Comparison of ENCODE assay signal across 19 cellular contexts in genomic region chr12:127130506-127131100, GRCh38.
DNase-seq lines count a peak whose midpoint lies in the region; ATAC-seq, FAIRE-seq and TF ChIP-seq lines count a peak whose summit lies in the region.
"Had no signal": no experiment of that assay in that cellular context is flagged by ENCODE, and none has a peak within 500 bp of the region (broad histone marks: within the 10 kb centered on the region; RNA-seq: fewer than 3 reads in every experiment).

No MANE protein-coding gene starts in this region.

- H3K79me2 ChIP-seq in osteoblast (ENCODE audit: insufficient read depth, low read length): no peaks in the 10 kb centered on the region

- H3K4me2 ChIP-seq in A549: peak overlapping the region; percentile 72
- no peak overlapping the region for H3K4me2 ChIP-seq in osteoblast (ENCODE audit: insufficient read depth, low read length)
- H3K4me2 ChIP-seq: BLaER1 had no signal

- peaks cover 9% of the 10 kb centered on the region for H3K4me1 Mint-ChIP-seq in activated naive CD4-positive, alpha-beta T cell treated with anti-CD3 and anti-CD28 coated beads for 36 hours (ENCODE audit: low read depth)
- H3K4me1 Mint-ChIP-seq: CD4-positive, alpha-beta memory T cell had no signal

- CTCF ChIA-PET in A549 (lab: Yijun Ruan, JAX): no interaction called here
- CTCF ChIA-PET in A673 (lab: Charles Lee): no interaction called here
- CTCF ChIA-PET in activated naive CD4-positive, alpha-beta T cell treated with anti-CD3 and anti-CD28 coated beads for 36 hours (lab: Charles Lee): no interaction called here

- peak in 1 of 2 experiments; percentile 66 for DNase-seq in A549 (ENCODE audit: low read depth in 1 of 2, low spot score in 1 of 2)
- DNase-seq in MG63: peak; percentile 6
- DNase-seq in esophagus muscularis mucosa (ENCODE audit: extremely low spot score): peak; percentile 50
- no peak for DNase-seq in osteoblast (ENCODE audit: insufficient read length, low spot score, missing footprints)
- DNase-seq in HAP-1 (ENCODE audit: low spot score in 2 of 2): no peak
- no peak for DNase-seq in A673 (ENCODE audit: low spot score)
- no peak for DNase-seq in activated naive CD4-positive, alpha-beta T cell treated with anti-CD3 and anti-CD28 coated beads for 36 hours
- DNase-seq: CD4-positive, alpha-beta memory T cell; NCI-H1105; NCI-H1694; NCI-H2081 treated with DMSO at 0.1 percent for 48 hours; NCI-H510A treated with DMSO at 0.1 percent for 48 hours; NCI-H774; OCI-M1; SIG-M5 had no signal

- no peaks in the 10 kb centered on the region for H4K20me1 ChIP-seq in osteoblast (ENCODE audit: insufficient read depth, low read length)
- H4K20me1 ChIP-seq: BLaER1 had no signal

- no peaks in the 10 kb centered on the region for H3K36me3 Mint-ChIP-seq in activated naive CD4-positive, alpha-beta T cell treated with anti-CD3 and anti-CD28 coated beads for 36 hours (ENCODE audit: low read depth)
- H3K36me3 Mint-ChIP-seq: CD4-positive, alpha-beta memory T cell had no signal

- H3K27me3 ChIP-seq in MG63: no peaks in the 10 kb centered on the region
- H3K27me3 ChIP-seq in esophagus muscularis mucosa: peaks cover 0 to 37% (median 0%) of the 10 kb centered on the region in 4 donors
- H3K27me3 ChIP-seq in osteoblast (ENCODE audit: insufficient read depth, low read length): no peaks in the 10 kb centered on the region
- no peaks in the 10 kb centered on the region for H3K27me3 ChIP-seq in HAP-1 (ENCODE audit: low read depth)
- no peaks in the 10 kb centered on the region for H3K27me3 ChIP-seq in A673 (replicated peaks; ENCODE audit: insufficient read depth, low read depth, low read length, poor library complexity)
- H3K27me3 ChIP-seq: BLaER1 had no signal

- ATAC-seq in A549: no peak

- in situ Hi-C loops in HAP-1 (cut with MboI; ENCODE audit: low sequenced_read_pairs): no loop called here

- H3K27ac ChIP-seq in A549 (peak overlapping the region; percentile 69 to 72; a peak in 4 of 6 replicates), esophagus muscularis mucosa (replicated peaks in 1 of 4) (no peak overlapping the region), osteoblast (ENCODE audit: low read depth, low read length) (no peak overlapping the region), A673 (ENCODE audit: low read depth, low read length, poor library complexity, severe bottlenecking) (no peak overlapping the region)
- H3K27ac ChIP-seq: BLaER1 had no signal

- TF ChIP-seq EP300 in A549 (IDR thresholded peaks at IDR 0.05): no peak
- TF ChIP-seq EP300 in esophagus muscularis mucosa (IDR thresholded peaks at IDR 0.05): no peak

- no peak for TF ChIP-seq CTCF in A549 (IDR thresholded peaks at IDR 0.05)
- TF ChIP-seq CTCF in esophagus muscularis mucosa (IDR thresholded peaks at IDR 0.05): no peak
- TF ChIP-seq CTCF in osteoblast (IDR thresholded peaks at IDR 0.05; ENCODE audit: extremely low read depth, low read depth, low read length): no peak
- TF ChIP-seq CTCF in A673 (conservative IDR thresholded peaks at IDR 0.05; ENCODE audit: low read depth, low read length): no peak

- peak overlapping the region; percentile 34 for H2AFZ ChIP-seq in osteoblast (ENCODE audit: low read length)

- POLR2A ChIA-PET in A549 (lab: Yijun Ruan, JAX): no interaction called here
- POLR2A ChIA-PET in A673 (lab: Charles Lee; ENCODE audit: low non-redundant PET): no interaction called here

- no peaks in the 10 kb centered on the region for H3K9me3 ChIP-seq in A549
- no peaks in the 10 kb centered on the region; the same call in 1 of the 2 replicates for H3K9me3 ChIP-seq in MG63
- peaks cover 0 to 6% (median 0%) of the 10 kb centered on the region in 4 donors for H3K9me3 ChIP-seq in esophagus muscularis mucosa
- H3K9me3 ChIP-seq in osteoblast (ENCODE audit: low read depth, low read length): no peaks in the 10 kb centered on the region
- H3K9me3 ChIP-seq in HAP-1: no peaks in the 10 kb centered on the region
- H3K9me3 ChIP-seq in A673 (ENCODE audit: low read depth, low read length, poor library complexity, severe bottlenecking): no peaks in the 10 kb centered on the region

- H3K4me3 ChIP-seq in A549: peak overlapping the region; percentile 17; the same call in 1 of the 3 replicates
- H3K4me3 ChIP-seq in MG63: no peak overlapping the region
- no peak overlapping the region for H3K4me3 ChIP-seq in esophagus muscularis mucosa
- H3K4me3 ChIP-seq in osteoblast (ENCODE audit: insufficient read depth, low read length): no peak overlapping the region
- H3K4me3 ChIP-seq in HAP-1: no peak overlapping the region
- H3K4me3 ChIP-seq in A673 (ENCODE audit: low read depth, low read length, poor library complexity, severe bottlenecking): no peak overlapping the region
- H3K4me3 ChIP-seq: BLaER1 had no signal

- H3K9me3 Mint-ChIP-seq in activated naive CD4-positive, alpha-beta T cell treated with anti-CD3 and anti-CD28 coated beads for 36 hours: peaks cover 6% of the 10 kb centered on the region

- H3K27me3 Mint-ChIP-seq in activated naive CD4-positive, alpha-beta T cell treated with anti-CD3 and anti-CD28 coated beads for 36 hours (ENCODE audit: low read depth): peaks cover 27% of the 10 kb centered on the region

- H3K36me3 ChIP-seq in MG63: no peaks in the 10 kb centered on the region
- H3K36me3 ChIP-seq in esophagus muscularis mucosa: no peaks in the 10 kb centered on the region
- H3K36me3 ChIP-seq in osteoblast (ENCODE audit: insufficient read depth, low read length): no peaks in the 10 kb centered on the region
- H3K36me3 ChIP-seq in HAP-1 (replicated peaks): no peaks in the 10 kb centered on the region
- H3K36me3 ChIP-seq in A673 (ENCODE audit: insufficient read depth, low read length, poor library complexity, severe bottlenecking): no peaks in the 10 kb centered on the region
- H3K36me3 ChIP-seq: BLaER1 had no signal

- no TSS peak for BruUV-seq in A673 (replicated peaks; lab: Mats Ljungman, UMichigan)

- H3K27ac Mint-ChIP-seq in activated naive CD4-positive, alpha-beta T cell treated with anti-CD3 and anti-CD28 coated beads for 36 hours: no peak overlapping the region
- H3K27ac Mint-ChIP-seq: CD4-positive, alpha-beta memory T cell had no signal

- TF ChIP-seq RAD21 in A549 (conservative IDR thresholded peaks at IDR 0.05 in 1 of 2, IDR thresholded peaks at IDR 0.05 in 1 of 2): no peak

- intact Hi-C loops in esophagus muscularis mucosa (cut with DNase I): no loop called here
- intact Hi-C loops in A673 (cut with micrococcal nuclease; ENCODE audit: unreplicated experiment): no loop called here
- intact Hi-C loops in activated naive CD4-positive, alpha-beta T cell treated with anti-CD3 and anti-CD28 coated beads for 36 hours (cut with micrococcal nuclease): no loop called here

- WGBS in A549 (ENCODE audit: missing lambda C conversion rate): 43% methylated on average over 11 of the region's 11 CpGs
- 90% methylated on average over 11 of the region's 11 CpGs for WGBS in esophagus muscularis mucosa

- no peak overlapping the region for H3K4me3 Mint-ChIP-seq in activated naive CD4-positive, alpha-beta T cell treated with anti-CD3 and anti-CD28 coated beads for 36 hours
- H3K4me3 Mint-ChIP-seq: CD4-positive, alpha-beta memory T cell had no signal

- TF ChIP-seq POLR2A in A549 (IDR thresholded peaks at IDR 0.05; ENCODE audit: low read length) (no peak), esophagus muscularis mucosa (IDR thresholded peaks at IDR 0.05; ENCODE audit: low read depth) (no peak)

- H3K4me1 ChIP-seq in A549: peaks cover 68% of the 10 kb centered on the region
- H3K4me1 ChIP-seq in esophagus muscularis mucosa: peaks cover 0 to 9% (median 8%) of the 10 kb centered on the region in 4 donors
- peaks cover 26% of the 10 kb centered on the region for H3K4me1 ChIP-seq in osteoblast (ENCODE audit: insufficient read depth, low read length)
- no peaks in the 10 kb centered on the region for H3K4me1 ChIP-seq in HAP-1
- no peaks in the 10 kb centered on the region for H3K4me1 ChIP-seq in A673 (ENCODE audit: insufficient read depth, low read length, poor library complexity, severe bottlenecking)
- H3K4me1 ChIP-seq: BLaER1 had no signal

- no peak for FAIRE-seq in A549 (lab: Jason Lieb, UNC)
- FAIRE-seq: A204.1, GM12891, H1 had no signal

TF ChIP-seq in A549, 52 proteins besides CTCF, POLR2A, EP300 and RAD21:
- TF ChIP-seq BCL3 (IDR thresholded peaks at IDR 0.05) (no peak), FOSL2 (IDR thresholded peaks at IDR 0.05) (no peak), FOSL2 (CRISPR knock-in tag; IDR thresholded peaks at IDR 0.05) (peak; percentile 49)

Comparison
In these comparisons a context has a peak if more than half of its experiments do, and no peak if none do; other contexts are left out.
1. DNase-seq: peak in MG63 (single experiment) and esophagus muscularis mucosa (single experiment); none in osteoblast (single experiment), HAP-1 (0 of 2), A673 (single experiment) and activated naive CD4-positive, alpha-beta T cell treated with anti-CD3 and anti-CD28 coated beads for 36 hours (single experiment).
2. H3K27ac ChIP-seq: peak in A549 (2 of 2); none in esophagus muscularis mucosa (0 of 4), osteoblast (single experiment) and A673 (single experiment).